In the genomic region with DNA sequence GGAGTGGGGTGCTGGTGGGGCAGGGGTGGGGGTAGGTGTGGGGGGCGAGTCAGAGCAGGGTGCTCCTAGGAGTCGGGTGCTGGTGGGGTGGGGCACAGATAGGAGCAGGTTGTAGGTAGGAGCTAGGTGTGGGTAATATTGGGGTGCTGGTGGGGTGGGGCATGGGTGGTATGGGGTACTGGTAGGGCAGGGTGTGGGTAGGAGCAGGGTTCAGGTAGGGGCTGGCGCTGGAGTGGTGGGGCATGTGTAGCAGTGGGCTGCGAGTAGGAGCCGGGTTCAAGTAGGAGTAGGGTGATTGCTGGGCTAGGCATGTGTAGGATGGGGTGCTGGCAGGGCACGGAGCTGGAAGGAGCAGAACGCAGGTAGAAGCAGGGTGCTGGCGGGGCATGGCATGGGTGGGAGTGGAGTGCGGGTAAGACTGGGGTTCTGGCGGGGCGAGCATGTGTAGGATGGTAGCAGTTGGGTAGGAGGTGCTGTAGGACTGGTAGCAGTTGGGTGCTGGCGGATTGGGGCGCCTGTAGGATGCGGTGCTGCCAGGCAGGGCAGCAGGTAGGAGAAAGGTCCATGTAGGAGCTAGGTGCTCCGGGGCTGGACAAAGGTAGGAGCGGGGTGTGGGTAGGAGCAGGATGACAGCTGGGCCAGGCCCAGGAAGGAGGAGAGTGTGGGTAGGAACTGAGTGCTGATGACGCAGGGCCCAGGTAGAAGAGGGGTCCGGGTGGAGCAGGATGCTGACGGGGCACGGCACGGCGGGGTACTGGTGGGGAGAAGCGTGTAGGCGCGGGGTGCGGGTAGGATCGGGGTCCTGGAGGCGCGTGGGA, we compare ENCODE assay signal across 11 cellular contexts.
DNase-seq lines count a peak whose midpoint lies in the region; ATAC-seq and TF ChIP-seq lines count a peak whose summit lies in the region.
"Had no signal": no experiment of that assay in that cellular context is flagged by ENCODE, and none has a peak within 500 bp of the region (broad histone marks: within the 10 kb centered on the region; RNA-seq: fewer than 3 reads in every experiment).

No MANE protein-coding gene starts in this region.

- no peaks in the 10 kb centered on the region for H3K9me2 ChIP-seq in OCI-LY7 (ENCODE audit: insufficient read depth, low read length)

- peaks cover 10% of the 10 kb centered on the region for H3K27me3 Mint-ChIP-seq in activated CD4-positive, alpha-beta memory T cell treated with anti-CD3 and anti-CD28 coated beads for 36 hours
- H3K27me3 Mint-ChIP-seq in activated CD4-positive, alpha-beta memory T cell treated with anti-CD3 and anti-CD28 coated beads, Interleukin-2, amount 10 ng/mL, durations not matched to agents 7 days and 5 days = peaks cover 34% of the 10 kb centered on the region
- H3K27me3 Mint-ChIP-seq in activated naive CD8-positive, alpha-beta T cell = peaks cover 3% of the 10 kb centered on the region
- H3K27me3 Mint-ChIP-seq in stimulated activated naive CD8-positive, alpha-beta T cell treated with anti-CD3 and anti-CD28 coated beads, Interleukin-15, Interleukin-2, amounts not matched to agents 100 ng/mL and 50 ng/mL, for 24 hours = peaks cover 29% of the 10 kb centered on the region

- no peaks in the 10 kb centered on the region for H4K20me1 ChIP-seq in OCI-LY7 (ENCODE audit: insufficient read depth, low read length)

- no peaks in the 10 kb centered on the region for H3K36me3 Mint-ChIP-seq in activated CD4-positive, alpha-beta memory T cell treated with anti-CD3 and anti-CD28 coated beads for 36 hours
- no peaks in the 10 kb centered on the region for H3K36me3 Mint-ChIP-seq in activated CD4-positive, alpha-beta memory T cell treated with anti-CD3 and anti-CD28 coated beads, Interleukin-2, amount 10 ng/mL, durations not matched to agents 7 days and 5 days (ENCODE audit: low read depth)
- no peaks in the 10 kb centered on the region for H3K36me3 Mint-ChIP-seq in activated naive CD8-positive, alpha-beta T cell
- H3K36me3 Mint-ChIP-seq in stimulated activated naive CD8-positive, alpha-beta T cell treated with anti-CD3 and anti-CD28 coated beads, Interleukin-15, Interleukin-2, amounts not matched to agents 100 ng/mL and 50 ng/mL, for 24 hours (ENCODE audit: low read depth) = no peaks in the 10 kb centered on the region

- no peaks in the 10 kb centered on the region for H3K79me2 ChIP-seq in OCI-LY7 (ENCODE audit: insufficient read depth, low read depth, low read length)

- POLR2A ChIA-PET in activated CD4-positive, alpha-beta memory T cell treated with anti-CD3 and anti-CD28 coated beads for 36 hours (lab: Charles Lee) = no interaction called here
- POLR2A ChIA-PET in activated CD4-positive, alpha-beta memory T cell treated with anti-CD3 and anti-CD28 coated beads, Interleukin-2, amount 10 ng/mL, durations not matched to agents 7 days and 5 days (lab: Charles Lee) = no interaction called here
- POLR2A ChIA-PET in OCI-LY7 (lab: Charles Lee) = no interaction called here

- H3K27me3 ChIP-seq in iPS-18a (ENCODE audit: control insufficient read depth, insufficient read depth, low read length) = peaks cover 29% of the 10 kb centered on the region

- H3K4me1 Mint-ChIP-seq in activated CD4-positive, alpha-beta memory T cell treated with anti-CD3 and anti-CD28 coated beads for 36 hours (ENCODE audit: low read depth) = peaks cover 18% of the 10 kb centered on the region
- H3K4me1 Mint-ChIP-seq in activated CD4-positive, alpha-beta memory T cell treated with anti-CD3 and anti-CD28 coated beads, Interleukin-2, amount 10 ng/mL, durations not matched to agents 7 days and 5 days = peaks cover 15% of the 10 kb centered on the region
- H3K4me1 Mint-ChIP-seq in activated naive CD8-positive, alpha-beta T cell (ENCODE audit: low read depth) = peaks cover 18% of the 10 kb centered on the region
- H3K4me1 Mint-ChIP-seq in stimulated activated naive CD8-positive, alpha-beta T cell treated with anti-CD3 and anti-CD28 coated beads, Interleukin-15, Interleukin-2, amounts not matched to agents 100 ng/mL and 50 ng/mL, for 24 hours (ENCODE audit: low read depth) = peaks cover 19% of the 10 kb centered on the region

- no peak overlapping the region for H2AFZ ChIP-seq in OCI-LY7 (ENCODE audit: low read length)

- H3K9me3 ChIP-seq in iPS-18a (ENCODE audit: control insufficient read depth, low read depth, low read length) (no peaks in the 10 kb centered on the region), OCI-LY7 (ENCODE audit: low read length) (no peaks in the 10 kb centered on the region)
- H3K9me3 ChIP-seq: uterus had no signal

- H3K36me3 ChIP-seq in iPS-18a (ENCODE audit: control insufficient read depth, low read depth, low read length) = no peaks in the 10 kb centered on the region
- no peaks in the 10 kb centered on the region for H3K36me3 ChIP-seq in OCI-LY7 (ENCODE audit: insufficient read depth, low read length)
- H3K36me3 ChIP-seq: uterus had no signal

- no peak overlapping the region for H3K27ac Mint-ChIP-seq in activated CD4-positive, alpha-beta memory T cell treated with anti-CD3 and anti-CD28 coated beads for 36 hours
- no peak overlapping the region for H3K27ac Mint-ChIP-seq in activated CD4-positive, alpha-beta memory T cell treated with anti-CD3 and anti-CD28 coated beads, Interleukin-2, amount 10 ng/mL, durations not matched to agents 7 days and 5 days
- no peak overlapping the region for H3K27ac Mint-ChIP-seq in activated naive CD8-positive, alpha-beta T cell
- no peak overlapping the region for H3K27ac Mint-ChIP-seq in stimulated activated naive CD8-positive, alpha-beta T cell treated with anti-CD3 and anti-CD28 coated beads, Interleukin-15, Interleukin-2, amounts not matched to agents 100 ng/mL and 50 ng/mL, for 24 hours

- H3K9ac ChIP-seq in iPS-18a (ENCODE audit: low read length) = no peak overlapping the region

- H3K27ac ChIP-seq in iPS-18a (ENCODE audit: low read length) (no peak overlapping the region), OCI-LY7 (ENCODE audit: low read depth, low read length, poor library complexity, severe bottlenecking) (no peak overlapping the region)
- H3K27ac ChIP-seq: coronary artery, uterus had no signal

- ATAC-seq in HG03280 (IDR thresholded peaks at IDR 0.05; ENCODE audit: unreplicated experiment) (no peak), GM19023 (IDR thresholded peaks at IDR 0.05; ENCODE audit: unreplicated experiment) (no peak)

- H3K4me3 Mint-ChIP-seq in activated CD4-positive, alpha-beta memory T cell treated with anti-CD3 and anti-CD28 coated beads for 36 hours = peak overlapping the region; percentile 66
- H3K4me3 Mint-ChIP-seq in activated CD4-positive, alpha-beta memory T cell treated with anti-CD3 and anti-CD28 coated beads, Interleukin-2, amount 10 ng/mL, durations not matched to agents 7 days and 5 days = no peak overlapping the region
- peak overlapping the region; percentile 83 for H3K4me3 Mint-ChIP-seq in activated naive CD8-positive, alpha-beta T cell
- peak overlapping the region; percentile 71 for H3K4me3 Mint-ChIP-seq in stimulated activated naive CD8-positive, alpha-beta T cell treated with anti-CD3 and anti-CD28 coated beads, Interleukin-15, Interleukin-2, amounts not matched to agents 100 ng/mL and 50 ng/mL, for 24 hours

- H3K4me1 ChIP-seq in iPS-18a (ENCODE audit: control insufficient read depth, low read depth, low read length) (no peaks in the 10 kb centered on the region), OCI-LY7 (ENCODE audit: insufficient read depth, low read length, poor library complexity, severe bottlenecking) (peaks cover 4% of the 10 kb centered on the region)
- H3K4me1 ChIP-seq: uterus had no signal

- no peaks in the 10 kb centered on the region for H3K9me3 Mint-ChIP-seq in activated CD4-positive, alpha-beta memory T cell treated with anti-CD3 and anti-CD28 coated beads for 36 hours
- no peaks in the 10 kb centered on the region for H3K9me3 Mint-ChIP-seq in activated CD4-positive, alpha-beta memory T cell treated with anti-CD3 and anti-CD28 coated beads, Interleukin-2, amount 10 ng/mL, durations not matched to agents 7 days and 5 days
- no peaks in the 10 kb centered on the region for H3K9me3 Mint-ChIP-seq in activated naive CD8-positive, alpha-beta T cell (ENCODE audit: low read depth)
- no peaks in the 10 kb centered on the region for H3K9me3 Mint-ChIP-seq in stimulated activated naive CD8-positive, alpha-beta T cell treated with anti-CD3 and anti-CD28 coated beads, Interleukin-15, Interleukin-2, amounts not matched to agents 100 ng/mL and 50 ng/mL, for 24 hours

- TF ChIP-seq CTCF in OCI-LY7 (conservative IDR thresholded peaks at IDR 0.05; ENCODE audit: low read length) = no peak

- no peak for DNase-seq in activated CD4-positive, alpha-beta memory T cell treated with anti-CD3 and anti-CD28 coated beads for 36 hours
- DNase-seq in activated CD4-positive, alpha-beta memory T cell treated with anti-CD3 and anti-CD28 coated beads, Interleukin-2, amount 10 ng/mL, durations not matched to agents 7 days and 5 days = no peak
- DNase-seq in OCI-LY7 (ENCODE audit: low spot score) = no peak
- DNase-seq: activated CD4-positive, alpha-beta T cell treated with anti-CD3 and anti-CD28 coated beads for 1 hour; uterus had no signal

- CTCF ChIA-PET in activated CD4-positive, alpha-beta memory T cell treated with anti-CD3 and anti-CD28 coated beads for 36 hours (lab: Charles Lee) = interaction anchor here (0.6 kb wide), 1 partner anchor 570 kb away, joined by 4 read pairs; no protein-coding TSS in a partner anchor
- CTCF ChIA-PET in activated CD4-positive, alpha-beta memory T cell treated with anti-CD3 and anti-CD28 coated beads, Interleukin-2, amount 10 ng/mL, durations not matched to agents 7 days and 5 days (lab: Charles Lee) = no interaction called here
- CTCF ChIA-PET in OCI-LY7 (lab: Charles Lee; ENCODE audit: unreplicated experiment) = no interaction called here

- no TSS peak for BruUV-seq in OCI-LY7 (replicated peaks; lab: Mats Ljungman, UMichigan)

- no peak overlapping the region for H3K4me2 ChIP-seq in OCI-LY7 (ENCODE audit: low read length)

- H3K4me3 ChIP-seq in iPS-18a (ENCODE audit: low read length) = peak overlapping the region; percentile 50
- H3K4me3 ChIP-seq in OCI-LY7 (ENCODE audit: low read depth, low read length, poor library complexity, severe bottlenecking) = no peak overlapping the region
- H3K4me3 ChIP-seq: coronary artery, uterus had no signal

- intact Hi-C loops in activated CD4-positive, alpha-beta memory T cell treated with anti-CD3 and anti-CD28 coated beads for 36 hours (cut with micrococcal nuclease) = no loop called here
- intact Hi-C loops in OCI-LY7 (cut with micrococcal nuclease; ENCODE audit: unreplicated experiment) = no loop called here
